ENCODE assay signal across 2 cellular contexts in the genomic region with DNA sequence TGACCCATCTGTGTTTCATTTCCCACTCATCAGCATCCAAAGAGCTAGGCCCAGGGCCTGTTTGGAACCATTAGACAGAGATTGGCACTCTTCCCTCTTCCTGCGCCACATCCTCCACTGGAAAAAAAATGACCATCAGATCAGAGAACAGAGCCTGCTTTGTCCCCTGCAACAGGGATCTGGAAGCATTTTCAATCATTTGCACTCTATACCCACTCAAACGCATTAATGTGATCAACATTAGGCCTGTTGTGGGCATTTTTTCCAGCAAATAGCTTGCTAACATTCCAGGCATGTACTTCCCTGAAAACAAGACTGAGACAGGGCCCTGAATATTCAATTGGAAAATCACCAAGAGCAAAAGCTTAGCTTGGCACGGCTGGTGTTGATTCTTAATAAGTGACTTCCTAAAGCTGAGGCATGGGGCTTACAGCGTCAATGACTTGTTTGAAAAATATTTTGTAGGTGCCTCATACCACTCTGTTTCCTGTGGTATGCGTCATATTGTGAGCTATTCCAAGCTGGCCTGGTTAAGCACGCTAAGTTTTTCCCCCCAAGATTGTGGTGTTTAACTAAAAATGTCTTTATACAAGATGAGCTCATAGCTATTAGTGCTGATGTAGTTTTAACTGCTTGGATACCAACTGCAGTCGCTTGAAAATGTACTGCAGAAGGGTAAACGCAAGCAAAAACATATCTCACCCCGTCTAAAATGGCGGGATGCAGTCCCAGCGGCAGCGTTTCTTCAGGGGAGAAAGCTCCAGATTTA.
TF ChIP-seq lines count a peak whose summit lies in the region.

No MANE protein-coding gene starts in this region.

TF ChIP-seq in IMR-90, 13 proteins besides CTCF, POLR2A, EP300 and RAD21 (continued from another document):
- TF ChIP-seq RCOR1 (IDR thresholded peaks at IDR 0.05; ENCODE audit: insufficient replicate concordance, low read length) = no peak
- peak; percentile 87 for TF ChIP-seq MAFK (IDR thresholded peaks at IDR 0.05; ENCODE audit: low read depth, low read length)
- no peak for TF ChIP-seq MXI1 (IDR thresholded peaks at IDR 0.05; ENCODE audit: borderline replicate concordance, low read depth, low read length)

TF ChIP-seq in HepG2, 621 proteins besides CTCF, POLR2A, EP300 and RAD21 (continued from another document):
- no peak for TF ChIP-seq ZNF207 (IDR thresholded peaks at IDR 0.05; ENCODE audit: borderline replicate concordance)
- TF ChIP-seq SOX5 (CRISPR knock-in tag; IDR thresholded peaks at IDR 0.05; ENCODE audit: borderline replicate concordance) = no peak
- TF ChIP-seq ZNF567 (CRISPR knock-in tag; IDR thresholded peaks at IDR 0.05; ENCODE audit: borderline replicate concordance) = no peak
- no peak for TF ChIP-seq MAZ (IDR thresholded peaks at IDR 0.05; ENCODE audit: borderline replicate concordance, low read depth, low read length)
- TF ChIP-seq MAZ (CRISPR knock-in tag; IDR thresholded peaks at IDR 0.05; ENCODE audit: low read depth) = no peak
- no peak for TF ChIP-seq ZNF20 (CRISPR knock-in tag; IDR thresholded peaks at IDR 0.05)
- TF ChIP-seq TEAD2 (CRISPR knock-in tag; IDR thresholded peaks at IDR 0.05) = no peak
- no peak for TF ChIP-seq ZNF10 (CRISPR knock-in tag; IDR thresholded peaks at IDR 0.05; ENCODE audit: borderline replicate concordance, low read depth)
- no peak for TF ChIP-seq TAF15 (IDR thresholded peaks at IDR 0.05; ENCODE audit: low read depth, low read length, poor library complexity, severe bottlenecking)
- TF ChIP-seq, protein P1, sequence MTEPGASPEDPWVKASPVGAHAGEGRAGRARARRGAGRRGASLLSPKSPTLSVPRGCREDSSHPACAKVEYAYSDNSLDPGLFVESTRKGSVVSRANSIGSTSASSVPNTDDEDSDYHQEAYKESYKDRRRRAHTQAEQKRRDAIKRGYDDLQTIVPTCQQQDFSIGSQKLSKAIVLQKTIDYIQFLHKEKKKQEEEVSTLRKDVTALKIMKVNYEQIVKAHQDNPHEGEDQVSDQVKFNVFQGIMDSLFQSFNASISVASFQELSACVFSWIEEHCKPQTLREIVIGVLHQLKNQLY (CRISPR knock-in tag; IDR thresholded peaks at IDR 0.05) = no peak
- no peak for TF ChIP-seq YEATS2 (CRISPR knock-in tag; IDR thresholded peaks at IDR 0.05; ENCODE audit: borderline replicate concordance)
- no peak for TF ChIP-seq CBX1 (IDR thresholded peaks at IDR 0.05; ENCODE audit: low read depth)
- no peak for TF ChIP-seq ZFP82 (CRISPR knock-in tag; IDR thresholded peaks at IDR 0.05; ENCODE audit: borderline replicate concordance)
- TF ChIP-seq, protein P2, sequence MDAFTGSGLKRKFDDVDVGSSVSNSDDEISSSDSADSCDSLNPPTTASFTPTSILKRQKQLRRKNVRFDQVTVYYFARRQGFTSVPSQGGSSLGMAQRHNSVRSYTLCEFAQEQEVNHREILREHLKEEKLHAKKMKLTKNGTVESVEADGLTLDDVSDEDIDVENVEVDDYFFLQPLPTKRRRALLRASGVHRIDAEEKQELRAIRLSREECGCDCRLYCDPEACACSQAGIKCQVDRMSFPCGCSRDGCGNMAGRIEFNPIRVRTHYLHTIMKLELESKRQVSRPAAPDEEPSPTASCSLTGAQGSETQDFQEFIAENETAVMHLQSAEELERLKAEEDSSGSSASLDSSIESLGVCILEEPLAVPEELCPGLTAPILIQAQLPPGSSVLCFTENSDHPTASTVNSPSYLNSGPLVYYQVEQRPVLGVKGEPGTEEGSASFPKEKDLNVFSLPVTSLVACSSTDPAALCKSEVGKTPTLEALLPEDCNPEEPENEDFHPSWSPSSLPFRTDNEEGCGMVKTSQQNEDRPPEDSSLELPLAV (CRISPR knock-in tag; conservative IDR thresholded peaks at IDR 0.05; ENCODE audit: low read depth) = no peak
- no peak for TF ChIP-seq ZSCAN22 (CRISPR knock-in tag; IDR thresholded peaks at IDR 0.05)
- TF ChIP-seq MEIS1 (CRISPR knock-in tag; IDR thresholded peaks at IDR 0.05; ENCODE audit: borderline replicate concordance) = no peak
- no peak for TF ChIP-seq HNF1A (IDR thresholded peaks at IDR 0.05; ENCODE audit: low read depth)
- no peak for TF ChIP-seq HNF1A (CRISPR knock-in tag; IDR thresholded peaks at IDR 0.05; ENCODE audit: borderline replicate concordance)
- no peak for TF ChIP-seq ARNT (IDR thresholded peaks at IDR 0.05)
- TF ChIP-seq SP5 (CRISPR knock-in tag; IDR thresholded peaks at IDR 0.05; ENCODE audit: borderline replicate concordance, low read depth) = no peak
